In the genomic region with DNA sequence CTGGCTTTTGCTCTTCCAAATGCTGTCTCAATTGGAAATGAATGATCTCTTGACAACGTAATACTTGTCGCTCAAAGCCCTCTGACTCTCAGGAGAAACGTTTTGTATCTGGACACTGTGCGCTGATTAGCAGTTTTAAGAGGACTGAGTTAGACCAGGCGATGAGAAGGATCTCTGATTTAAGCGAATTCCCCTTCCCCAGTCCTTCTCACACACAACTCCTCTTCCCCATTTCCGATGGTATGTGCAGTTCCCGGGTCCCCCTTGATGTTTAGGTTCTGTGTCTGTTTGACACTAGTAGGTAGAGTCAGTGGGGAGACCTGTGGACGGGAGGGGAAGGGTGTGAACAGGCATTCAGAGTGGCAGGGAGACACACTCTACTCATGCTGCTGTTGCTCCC, we compare ENCODE assay signal across 13 cellular contexts. TPM values are rescaled to one million over a fixed set of nuclear protein-coding genes. Genes with fewer than 3 reads are reported as not detected.
DNase-seq lines count a peak whose midpoint lies in the region; ATAC-seq and TF ChIP-seq lines count a peak whose summit lies in the region.
"Had no signal": no experiment of that assay in that cellular context is flagged by ENCODE, and none has a peak within 500 bp of the region (broad histone marks: within the 10 kb centered on the region; RNA-seq: fewer than 3 reads in every experiment).

No MANE protein-coding gene starts in this region.

- DNase-seq in Calu3 (no peak), IMR-90 (no peak), NCI-H2171 treated with DMSO at 0.1 percent for 48 hours (lab: John Stamatoyannopoulos, UW) (no peak), Ammon's horn (ENCODE audit: low spot score) (no peak), foreskin keratinocyte (no peak)
- DNase-seq in central memory CD8-positive, alpha-beta T cell (ENCODE audit: low spot score in 2 of 2) = no peak
- DNase-seq: DMS53, heart right ventricle, Kasumi-1, mucosa of descending colon, NCI-H226, Peyer's patch had no signal

- TF ChIP-seq POLR2A in IMR-90 (IDR thresholded peaks at IDR 0.05; ENCODE audit: low read depth, low read length) = no peak

- H3K27me3 ChIP-seq in IMR-90 (ENCODE audit: control insufficient read depth, insufficient read depth, low read length) (no peaks in the 10 kb centered on the region), neural cell (ENCODE audit: insufficient read depth, low read depth, low read length) (peaks cover 5% of the 10 kb centered on the region), foreskin keratinocyte (no peaks in the 10 kb centered on the region)
- H3K27me3 ChIP-seq: heart right ventricle, Peyer's patch had no signal

- H3F3A ChIP-seq in neural cell (ENCODE audit: insufficient read depth, low read length, poor library complexity, severe bottlenecking) = peaks cover 2% of the 10 kb centered on the region

- POLR2A ChIA-PET in IMR-90 (lab: Charles Lee; ENCODE audit: unreplicated experiment) = no interaction called here

- no peak overlapping the region for H4K5ac ChIP-seq in IMR-90 (ENCODE audit: low read depth, low read length)

- ATAC-seq in IMR-90 (ENCODE audit: low read depth) (no peak), foreskin keratinocyte (no peak)
- ATAC-seq in central memory CD8-positive, alpha-beta T cell (replicated peaks; ENCODE audit: extremely low read depth, poor library complexity, severe bottlenecking) = no peak
- ATAC-seq: heart right ventricle, mucosa of descending colon had no signal

- H3K79me1 ChIP-seq in IMR-90 (ENCODE audit: low read depth in 1 of 2, low read length in 2 of 2) = peaks cover 7 to 19% of the 10 kb centered on the region in 2 experiments; a peak in 3 of 4 replicates

- H4K91ac ChIP-seq in IMR-90 (ENCODE audit: insufficient read depth, low read depth, low read length) = no peak overlapping the region

- H3K27ac Mint-ChIP-seq in Calu3 (ENCODE audit: unreplicated experiment) = no peak overlapping the region
- H3K27ac Mint-ChIP-seq in central memory CD8-positive, alpha-beta T cell (ENCODE audit: low read depth) = no peak overlapping the region

- no peak for TF ChIP-seq CTCF in Calu3 (IDR thresholded peaks at IDR 0.05; ENCODE audit: unreplicated experiment)
- TF ChIP-seq CTCF in IMR-90 (conservative IDR thresholded peaks at IDR 0.05; ENCODE audit: low read depth, low read length) = no peak
- TF ChIP-seq CTCF in neural cell (IDR thresholded peaks at IDR 0.05; ENCODE audit: poor library complexity, severe bottlenecking) = no peak
- no peak for TF ChIP-seq CTCF in foreskin keratinocyte (conservative IDR thresholded peaks at IDR 0.05)

- no peak overlapping the region for H2BK15ac ChIP-seq in IMR-90 (ENCODE audit: low read depth, low read length)

- H2BK5ac ChIP-seq in IMR-90 (ENCODE audit: low read depth, low read length, poor library complexity, severe bottlenecking) = no peak overlapping the region

- H3K56ac ChIP-seq in IMR-90 (ENCODE audit: extremely low read depth, insufficient read depth, low read length) = no peak overlapping the region

- 90% methylated on average over 2 of the region's 9 CpGs; no CpG with 5 or more reads in 1 of the 2 experiments for WGBS in IMR-90 (ENCODE audit: extremely low coverage in 2 of 2, insufficient read length in 1 of 2), 2 experiments

- H3K4me3 ChIP-seq in IMR-90 (ENCODE audit: insufficient read depth, low read depth, low read length) (no peak overlapping the region), neural cell (ENCODE audit: low read length) (peak overlapping the region; percentile 95)
- H3K4me3 ChIP-seq: mucosa of descending colon had no signal

- dilution Hi-C loops in IMR-90 (cut with HindIII; ENCODE audit: low sequenced_read_pairs, unreplicated experiment) = no loop called here

- no peak overlapping the region for H2BK120ac ChIP-seq in IMR-90 (ENCODE audit: low read depth, low read length)

- no peak overlapping the region for H2BK20ac ChIP-seq in IMR-90 (ENCODE audit: low read depth, low read length)

- H3K9me3 ChIP-seq in IMR-90 (ENCODE audit: control insufficient read depth, insufficient read depth, low read length) = no peaks in the 10 kb centered on the region
- H3K9me3 ChIP-seq in neural cell (ENCODE audit: low read length) = no peaks in the 10 kb centered on the region
- H3K9me3 ChIP-seq: heart right ventricle, mucosa of descending colon, Peyer's patch had no signal

- intact Hi-C loops in Calu3 (cut with micrococcal nuclease; ENCODE audit: unreplicated experiment) (loop anchor here (5.0 kb wide), 2 partner anchors 61 to 154 kb away; a partner anchor contains a TSS), IMR-90 (cut with micrococcal nuclease) (loop anchor here (5.0 kb wide), 2 partner anchors 144 to 229 kb away; no protein-coding TSS in a partner anchor)

- no peak for TF ChIP-seq EP300 in neural cell (conservative IDR thresholded peaks at IDR 0.05; ENCODE audit: poor library complexity, severe bottlenecking)

- H3K79me2 ChIP-seq in neural cell (replicated peaks; ENCODE audit: insufficient read depth, low read length) = no peaks in the 10 kb centered on the region

- H3K27me3 Mint-ChIP-seq in Calu3 (ENCODE audit: unreplicated experiment) = no peaks in the 10 kb centered on the region
- no peaks in the 10 kb centered on the region for H3K27me3 Mint-ChIP-seq in central memory CD8-positive, alpha-beta T cell

- peaks cover 29% of the 10 kb centered on the region for H3K36me3 Mint-ChIP-seq in Calu3 (ENCODE audit: insufficient read depth, unreplicated experiment)
- H3K36me3 Mint-ChIP-seq in central memory CD8-positive, alpha-beta T cell (ENCODE audit: insufficient read depth) = peaks cover 4% of the 10 kb centered on the region

- H2AFZ ChIP-seq in IMR-90 (replicated peaks; ENCODE audit: low read length, poor library complexity) (peak overlapping the region; percentile 6), neural cell (ENCODE audit: low read depth, low read length) (no peak overlapping the region)

- H4K20me1 ChIP-seq in IMR-90 (ENCODE audit: insufficient read depth, low read length) (peaks cover 3% of the 10 kb centered on the region; the same call in 1 of the 2 replicates), neural cell (ENCODE audit: insufficient read depth) (no peaks in the 10 kb centered on the region)

- H3K4me2 ChIP-seq in IMR-90 (ENCODE audit: low read depth, low read length) (no peak overlapping the region), neural cell (ENCODE audit: low read length) (peak overlapping the region; percentile 52)

- H3K9ac ChIP-seq in IMR-90 (ENCODE audit: low read depth, low read length) (no peak overlapping the region), neural cell (ENCODE audit: low read length) (no peak overlapping the region)

- H3K23ac ChIP-seq in IMR-90 (ENCODE audit: low read depth, low read length) = no peak overlapping the region

- H3K36me3 ChIP-seq in IMR-90 (ENCODE audit: control insufficient read depth, insufficient read depth, low read length) (no peaks in the 10 kb centered on the region), neural cell (ENCODE audit: insufficient read depth, low read length) (no peaks in the 10 kb centered on the region)
- H3K36me3 ChIP-seq: Peyer's patch had no signal

- H3K4me1 ChIP-seq in IMR-90 (ENCODE audit: control insufficient read depth, insufficient read depth, low read length) = no peaks in the 10 kb centered on the region
- H3K4me1 ChIP-seq in foreskin keratinocyte = no peaks in the 10 kb centered on the region

- in situ Hi-C loops in IMR-90 (cut with MboI; ENCODE audit: low sequenced_read_pairs) = no loop called here

- CTCF ChIA-PET in Calu3 (lab: Charles Lee) = no interaction called here
- CTCF ChIA-PET in IMR-90 (lab: Yijun Ruan, JAX) = interaction anchor here (1.0 kb wide), 1 partner anchor 11 kb away, joined by 3 read pairs; no protein-coding TSS in a partner anchor

- no peak overlapping the region for H3K14ac ChIP-seq in IMR-90 (replicated peaks; ENCODE audit: low read depth, low read length)

- H4K8ac ChIP-seq in IMR-90 (ENCODE audit: low read depth in 2 of 2, low read length in 2 of 2) = no peak overlapping the region

- H3K9me2 ChIP-seq in neural cell (ENCODE audit: insufficient read depth, low read length) = no peaks in the 10 kb centered on the region

- H3K4ac ChIP-seq in IMR-90 (ENCODE audit: low read depth, low read length) = no peak overlapping the region

- BruUV-seq in Calu3 (replicated peaks; lab: Mats Ljungman, UMichigan) (no TSS peak), IMR-90 (replicated peaks; lab: Mats Ljungman, UMichigan) (no TSS peak)

- no peaks in the 10 kb centered on the region for H3K9me3 Mint-ChIP-seq in Calu3 (ENCODE audit: low read depth, unreplicated experiment)
- H3K9me3 Mint-ChIP-seq in central memory CD8-positive, alpha-beta T cell = no peaks in the 10 kb centered on the region

- peak overlapping the region; percentile 80 for H3K4me3 Mint-ChIP-seq in Calu3 (ENCODE audit: low read depth, unreplicated experiment)
- H3K4me3 Mint-ChIP-seq in central memory CD8-positive, alpha-beta T cell = peak overlapping the region; percentile 59

- H3K27ac ChIP-seq in IMR-90 (ENCODE audit: insufficient read depth, low read length) (no peak overlapping the region), neural cell (ENCODE audit: low read length) (no peak overlapping the region), foreskin keratinocyte (no peak overlapping the region)
- H3K27ac ChIP-seq: Peyer's patch had no signal

- no peak overlapping the region for H2AK9ac ChIP-seq in IMR-90 (replicated peaks; ENCODE audit: low read depth, low read length, poor library complexity)

- 0 out of 2 replicates have a peak, but pooled peaks cover 3% of the 10 kb centered on the region for H3K9me1 ChIP-seq in IMR-90 (ENCODE audit: insufficient read depth, low read length)

- H3K4me1 Mint-ChIP-seq in Calu3 (ENCODE audit: low read depth, unreplicated experiment) = peaks cover 28% of the 10 kb centered on the region
- H3K4me1 Mint-ChIP-seq in central memory CD8-positive, alpha-beta T cell = peaks cover 41% of the 10 kb centered on the region

- H2AK5ac ChIP-seq in IMR-90 (ENCODE audit: low read depth, low read length) = no peak overlapping the region

- TF ChIP-seq RAD21 in IMR-90 (IDR thresholded peaks at IDR 0.05; ENCODE audit: low read length) = no peak
- TF ChIP-seq RAD21 in neural cell (conservative IDR thresholded peaks at IDR 0.05) = no peak

- H3K18ac ChIP-seq in IMR-90 (ENCODE audit: low read depth, low read length) = no peak overlapping the region

TF ChIP-seq in IMR-90, 13 proteins besides CTCF, POLR2A, EP300 and RAD21 (continues in another document):
- no peak for TF ChIP-seq CHD1 (IDR thresholded peaks at IDR 0.05; ENCODE audit: low read depth, low read length)
- no peak for TF ChIP-seq RCOR1 (IDR thresholded peaks at IDR 0.05; ENCODE audit: insufficient replicate concordance, low read length)

TF ChIP-seq in neural cell, 6 proteins besides CTCF, POLR2A, EP300 and RAD21 (continues in another document):
- TF ChIP-seq TAF1 (IDR thresholded peaks at IDR 0.05; ENCODE audit: low read depth) (no peak), POLR2AphosphoS5 (IDR thresholded peaks at IDR 0.05) (no peak), MXI1 (conservative IDR thresholded peaks at IDR 0.05; ENCODE audit: poor library complexity, severe bottlenecking) (no peak)

RNA-seq across cellular contexts. Expression of a gene that starts 2.5 kb away (rescaled TPM):
- total RNA-seq in Calu3 (2022) (17.3 and 18.6 TPM in 2 replicates), IMR-90 (2012; rRNA removed) (0.56 and 0.90 TPM in 2 replicates), foreskin keratinocyte (6.2 and 6.4 TPM in 2 replicates)
- polyA plus RNA-seq in IMR-90 (2012; rRNA removed) (2.0 and 3.0 TPM in 2 replicates), neural cell (4.1 and 7.9 TPM in 2 replicates), foreskin keratinocyte (5.8 and 6.1 TPM in 2 replicates)
- polyA plus RNA-seq in IMR-90 (2012; cell fraction: cytosol; rRNA removed) = 1.3 and 2.6 TPM in 2 replicates
- polyA plus RNA-seq in IMR-90 (2012; cell fraction: nucleus; rRNA removed; ENCODE audit: low replicate concordance) = 3.0 and 3.8 TPM in 2 replicates
- polyA minus RNA-seq in neural cell = 5.9 and 7.8 TPM in 2 replicates
